ENCODE assay signal across 10 cellular contexts in genomic region chr15:59963925-59964324, GRCh38. TPM values are rescaled to one million over a fixed set of nuclear protein-coding genes. Genes with fewer than 3 reads are reported as not detected.
"Had no signal": no experiment of that assay in that cellular context is flagged by ENCODE, and none has a peak within 500 bp of the region (broad histone marks: within the 10 kb centered on the region; RNA-seq: fewer than 3 reads in every experiment).

No MANE protein-coding gene starts in this region.

- ATAC-seq: K562 had no signal

- H3K9ac ChIP-seq: KMS-11 had no signal

- H3K27ac ChIP-seq: HL-60, KMS-11 had no signal

- DNase-seq: IMR-90, KBM-7, KG1 had no signal

- H3K4me3 ChIP-seq: K562 had no signal

- H3K4me2 ChIP-seq: KMS-11 had no signal

- FAIRE-seq: HTR-8/SVneo, K562 had no signal

RNA-seq across cellular contexts. Expression of gene FOXB1, which starts 40.2 kb away (rescaled TPM):
- total RNA-seq: HT-29, HT1080, IMR-90, K562 had no signal
- polyA plus RNA-seq: IgD-negative memory B cell, IMR-90, K562 had no signal
